In the genomic region with DNA sequence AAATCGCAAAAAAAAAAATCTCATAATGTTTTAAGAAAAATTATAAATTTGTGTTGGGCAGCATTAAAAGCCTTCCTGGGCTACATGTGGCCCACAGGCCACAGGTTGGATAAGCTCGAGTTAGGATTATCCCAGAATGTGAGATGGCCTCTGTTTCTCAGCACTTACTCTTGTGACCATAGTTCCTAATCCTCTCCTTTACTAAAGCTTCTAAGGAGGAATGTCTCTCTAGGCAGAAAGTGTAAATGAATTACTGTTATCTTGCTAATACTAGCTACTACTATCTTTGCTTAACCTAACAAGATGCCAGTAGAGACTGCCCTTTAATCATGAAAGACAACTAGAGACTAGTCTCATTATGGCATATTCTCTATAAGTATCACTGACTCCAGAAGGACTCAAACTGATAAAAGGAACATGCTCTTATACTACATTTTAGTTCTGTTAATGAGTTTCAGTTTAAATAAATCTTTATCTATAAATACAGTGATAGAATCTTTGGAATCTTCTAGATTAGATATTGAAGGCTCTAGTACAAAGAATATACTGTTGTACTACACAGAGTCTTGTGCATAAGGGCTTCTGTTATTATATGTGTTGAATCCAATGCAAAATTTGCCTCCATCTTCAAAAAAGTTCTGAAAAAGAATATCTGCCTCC, we compare ENCODE assay signal across 24 cellular contexts.
"Had no signal": no experiment of that assay in that cellular context is flagged by ENCODE, and none has a peak within 500 bp of the region (broad histone marks: within the 10 kb centered on the region; RNA-seq: fewer than 3 reads in every experiment).

No MANE protein-coding gene starts in this region.

- H3K4me3 Mint-ChIP-seq: activated naive CD8-positive, alpha-beta T cell; activated T-cell treated with anti-CD3 and anti-CD28 coated beads, Interleukin-2, amount 50 U/mL, for 24 hours; activated T-helper 17 cell treated with anti-CD3 and anti-CD28 coated beads, Interleukin-2, amount 50 U/mL, for 72 hours; mesothelial cell of epicardium; naive thymus-derived CD8-positive, alpha-beta T cell; stimulated activated naive CD8-positive, alpha-beta T cell treated with anti-CD3 and anti-CD28 coated beads, Interleukin-15, Interleukin-2, amounts not matched to agents 100 ng/mL and 50 ng/mL, for 24 hours had no signal

- H2AFZ ChIP-seq: hepatocyte had no signal

- H3K27ac ChIP-seq: hepatocyte, left lung, ovary, prostate gland, thyroid gland, upper lobe of right lung had no signal

- ATAC-seq: activated CD4-positive, CD25-positive, alpha-beta regulatory T cell treated with anti-CD3 and anti-CD28 coated beads, Interleukin-2, amount 50 U/mL, for 24 hours; activated T-helper 17 cell treated with anti-CD3 and anti-CD28 coated beads, Interleukin-2, amount 50 U/mL, for 72 hours; left lung; naive thymus-derived CD8-positive, alpha-beta T cell; right cardiac atrium; upper lobe of right lung had no signal

- H3K9me3 ChIP-seq: left lung, ovary, prostate gland, thyroid gland, upper lobe of right lung had no signal

- H3K27me3 Mint-ChIP-seq: activated naive CD8-positive, alpha-beta T cell; activated T-cell treated with anti-CD3 and anti-CD28 coated beads, Interleukin-2, amount 50 U/mL, for 24 hours; activated T-helper 17 cell treated with anti-CD3 and anti-CD28 coated beads, Interleukin-2, amount 50 U/mL, for 72 hours; naive thymus-derived CD8-positive, alpha-beta T cell; stimulated activated naive CD8-positive, alpha-beta T cell treated with anti-CD3 and anti-CD28 coated beads, Interleukin-15, Interleukin-2, amounts not matched to agents 100 ng/mL and 50 ng/mL, for 24 hours had no signal

- H3K4me1 Mint-ChIP-seq: mesothelial cell of epicardium had no signal

- H3K4me3 ChIP-seq: hepatocyte, left lung, lung, ovary, prostate gland, thyroid gland, upper lobe of right lung had no signal

- H3K9me3 Mint-ChIP-seq: activated T-cell treated with anti-CD3 and anti-CD28 coated beads, Interleukin-2, amount 50 U/mL, for 24 hours; activated T-helper 17 cell treated with anti-CD3 and anti-CD28 coated beads, Interleukin-2, amount 50 U/mL, for 72 hours; mesothelial cell of epicardium; naive thymus-derived CD8-positive, alpha-beta T cell; stimulated activated naive CD8-positive, alpha-beta T cell treated with anti-CD3 and anti-CD28 coated beads, Interleukin-15, Interleukin-2, amounts not matched to agents 100 ng/mL and 50 ng/mL, for 24 hours had no signal

- H3K36me3 ChIP-seq: ovary, prostate gland, thyroid gland had no signal

- DNase-seq: activated CD4-positive, alpha-beta T cell treated with anti-CD3 and anti-CD28 coated beads, Interleukin-2, amount 50 U/mL, for 1 hour; activated T-cell treated with anti-CD3 and anti-CD28 coated beads, Interleukin-2, amount 50 U/mL, for 24 hours; cerebellar nuclear complex; cortex of kidney; foreskin fibroblast; kidney glomerular epithelial cell; left lung; naive thymus-derived CD8-positive, alpha-beta T cell; ovary; right cardiac atrium; stimulated activated CD4-positive, alpha-beta T cell treated with anti-CD3 and anti-CD28 coated beads, Interleukin-12 subunit alpha, Interleukin-12 subunit beta, amount 100 ng/mL, for 4 hours; stimulated activated CD4-positive, alpha-beta T cell treated with anti-CD3 and anti-CD28 coated beads, Interleukin-4, amount 100 ng/mL, for 4 hours; substantia nigra; T-helper 9 cell; thyroid gland; upper lobe of right lung had no signal

- H3K4me2 ChIP-seq: hepatocyte had no signal

- H3K27ac Mint-ChIP-seq: activated naive CD8-positive, alpha-beta T cell; activated T-cell treated with anti-CD3 and anti-CD28 coated beads, Interleukin-2, amount 50 U/mL, for 24 hours; activated T-helper 17 cell treated with anti-CD3 and anti-CD28 coated beads, Interleukin-2, amount 50 U/mL, for 72 hours; mesothelial cell of epicardium; stimulated activated naive CD8-positive, alpha-beta T cell treated with anti-CD3 and anti-CD28 coated beads, Interleukin-15, Interleukin-2, amounts not matched to agents 100 ng/mL and 50 ng/mL, for 24 hours had no signal

- H3K27me3 ChIP-seq: hepatocyte, left lung, ovary, thyroid gland, upper lobe of right lung had no signal
